12 cellular contexts compared by ENCODE assay signal in the genomic region with DNA sequence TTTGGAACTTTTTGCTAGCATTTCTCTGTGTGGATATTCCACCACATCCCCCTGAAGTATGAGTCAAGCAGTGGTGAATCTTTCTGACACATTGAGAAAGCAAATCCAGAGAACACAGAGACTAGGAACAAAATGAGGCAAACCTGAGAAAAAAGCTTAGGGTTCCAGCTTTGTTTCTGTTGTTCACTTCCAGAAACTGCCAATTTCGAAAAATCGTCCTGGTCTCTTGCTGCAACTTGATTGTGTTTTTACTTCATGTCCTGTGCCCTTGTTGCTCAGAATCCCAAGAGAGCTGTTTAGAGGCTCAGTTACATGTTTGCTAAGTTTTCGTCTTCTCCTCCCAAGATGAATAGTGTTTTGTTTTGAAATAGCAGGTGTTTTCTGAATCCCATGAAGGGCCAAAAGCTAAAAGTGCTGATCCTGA. TPM values are rescaled to one million over a fixed set of nuclear protein-coding genes. Genes with fewer than 3 reads are reported as not detected.
DNase-seq lines count a peak whose midpoint lies in the region; ATAC-seq and TF ChIP-seq lines count a peak whose summit lies in the region.
"Had no signal": no experiment of that assay in that cellular context is flagged by ENCODE, and none has a peak within 500 bp of the region (broad histone marks: within the 10 kb centered on the region; RNA-seq: fewer than 3 reads in every experiment).

No MANE protein-coding gene starts in this region.

- H3K36me3 ChIP-seq in SK-N-SH (replicated peaks in 1 of 2; ENCODE audit: control insufficient read depth in 1 of 2, insufficient read depth in 2 of 2, low read length in 1 of 2) (peaks cover 0 to 4% of the 10 kb centered on the region in 2 experiments), Karpas-422 (ENCODE audit: insufficient read depth, low read length) (0 out of 2 replicates have a peak, but pooled peaks cover 1% of the 10 kb centered on the region)

- no peaks in the 10 kb centered on the region for H3K27me3 Mint-ChIP-seq in nephron progenitor cell (ENCODE audit: low read depth, poor library complexity)

- H3K9me3 Mint-ChIP-seq in nephron progenitor cell, result no peaks in the 10 kb centered on the region

- no peak overlapping the region for H3K4me3 Mint-ChIP-seq in nephron progenitor cell

- H3K36me3 Mint-ChIP-seq in nephron progenitor cell (ENCODE audit: low read depth), result peaks cover 37% of the 10 kb centered on the region

- H3K27ac Mint-ChIP-seq in nephron progenitor cell, result peak overlapping the region; percentile 11

- no peak for TF ChIP-seq RAD21 in SK-N-SH (IDR thresholded peaks at IDR 0.05; ENCODE audit: low read length)

- no peak for DNase-seq in SK-N-SH
- no peak for DNase-seq in Karpas-422
- peak; percentile 37 for DNase-seq in astrocyte of the hippocampus (ENCODE audit: low read depth, low spot score)
- no peak for DNase-seq in nephron progenitor cell
- DNase-seq in NOMO-1 treated with dmso at 0.1 percent for 144 hours (lab: John Stamatoyannopoulos, UW; ENCODE audit: unreplicated experiment), result no peak
- no peak for DNase-seq in hippocampal formation (lab: John Stamatoyannopoulos, UW)
- DNase-seq in NCI-H748 (lab: John Stamatoyannopoulos, UW; ENCODE audit: unreplicated experiment), result no peak
- DNase-seq: amygdala, DMS53, NCI-H345 had no signal

- H3K27me3 ChIP-seq in SK-N-SH (ENCODE audit: insufficient read depth), result no peaks in the 10 kb centered on the region
- no peaks in the 10 kb centered on the region for H3K27me3 ChIP-seq in Karpas-422 (ENCODE audit: low read length)

- no peak overlapping the region for H3K4me3 ChIP-seq in SK-N-SH (ENCODE audit: low read depth in 2 of 2, low read length in 1 of 2)
- H3K4me3 ChIP-seq in Karpas-422 (ENCODE audit: low read length), result peak overlapping the region; percentile 61

- no peak overlapping the region for H2AFZ ChIP-seq in SK-N-SH (ENCODE audit: low read depth)
- H2AFZ ChIP-seq in Karpas-422 (ENCODE audit: low read length), result no peak overlapping the region

- 85% methylated on average over 3 of the region's 3 CpGs for WGBS in SK-N-SH (ENCODE audit: low lambda C conversion rate)

- H3K4me1 Mint-ChIP-seq in nephron progenitor cell, result peaks cover 49% of the 10 kb centered on the region

- CTCF ChIA-PET in SK-N-SH (lab: Yijun Ruan, JAX), result interaction anchor here (0.7 kb wide), 2 partner anchors 12 to 327 kb away, joined by 3 read pairs; no protein-coding TSS in a partner anchor

- H3K27ac ChIP-seq in SK-N-SH (ENCODE audit: low read depth in 2 of 2, low read length in 1 of 2), result peak overlapping the region in 1 of 2 experiments; percentile 25; a peak in 2 of 4 replicates
- peak overlapping the region; percentile 85 for H3K27ac ChIP-seq in Karpas-422 (ENCODE audit: low read length)

- no peak for ATAC-seq in SK-N-SH treated with all-trans-retinoic acid at 6 μM for 48 hours
- ATAC-seq: activated CD4-positive, CD25-positive, alpha-beta regulatory T cell treated with anti-CD3 and anti-CD28 coated beads, Interleukin-2, amount 50 U/mL, for 24 hours had no signal

- H3K4me2 ChIP-seq in SK-N-SH (peak overlapping the region; percentile 42; the same call in 1 of the 2 replicates), Karpas-422 (ENCODE audit: low read depth, low read length, poor library complexity, severe bottlenecking) (peak overlapping the region; percentile 72)

- POLR2A ChIA-PET in SK-N-SH (lab: Yijun Ruan, JAX), result no interaction called here

- H3F3A ChIP-seq in SK-N-SH (replicated peaks; ENCODE audit: insufficient read depth), result peaks cover 7% of the 10 kb centered on the region

- no peak for TF ChIP-seq CTCF in SK-N-SH (IDR thresholded peaks at IDR 0.05)
- no peak for TF ChIP-seq CTCF in nephron progenitor cell (IDR thresholded peaks at IDR 0.05)

- H3K9ac ChIP-seq in SK-N-SH (no peak overlapping the region), Karpas-422 (ENCODE audit: low read length) (peak overlapping the region; percentile 61; the same call in 1 of the 2 replicates)

- H3K9me3 ChIP-seq in SK-N-SH (no peaks in the 10 kb centered on the region), Karpas-422 (ENCODE audit: low read length) (no peaks in the 10 kb centered on the region)

- H3K9me2 ChIP-seq in SK-N-SH, result no peaks in the 10 kb centered on the region
- H3K9me2 ChIP-seq in Karpas-422 (replicated peaks; ENCODE audit: insufficient read depth, low read length), result no peaks in the 10 kb centered on the region

- H3K79me2 ChIP-seq in SK-N-SH (ENCODE audit: insufficient read depth), result peaks cover 98% of the 10 kb centered on the region
- peaks cover 96% of the 10 kb centered on the region for H3K79me2 ChIP-seq in Karpas-422 (ENCODE audit: low read length)

- H4K20me1 ChIP-seq in SK-N-SH (ENCODE audit: insufficient read depth) (peaks cover 20% of the 10 kb centered on the region), Karpas-422 (ENCODE audit: insufficient read depth, low read depth, low read length) (peaks cover 4% of the 10 kb centered on the region; the same call in 1 of the 2 replicates)

- H3K4me1 ChIP-seq in SK-N-SH (ENCODE audit: control insufficient read depth in 1 of 2, insufficient read depth in 2 of 2, low read depth in 1 of 2, low read length in 1 of 2) (peaks cover 0 to 18% of the 10 kb centered on the region in 2 experiments; a peak in 2 of 4 replicates), Karpas-422 (ENCODE audit: low read length) (peaks cover 65% of the 10 kb centered on the region)

- TF ChIP-seq EP300 in SK-N-SH (IDR thresholded peaks at IDR 0.05; ENCODE audit: borderline replicate concordance in 1 of 2, low read depth in 1 of 2, low read length in 1 of 2), result no peak

TF ChIP-seq in SK-N-SH, 30 proteins besides CTCF, POLR2A, EP300 and RAD21:
- TF ChIP-seq MEF2A (IDR thresholded peaks at IDR 0.05; ENCODE audit: borderline replicate concordance, low read depth) (no peak), POLR2AphosphoS5 (IDR thresholded peaks at IDR 0.05; ENCODE audit: low read depth, low read length) (no peak)
- TF ChIP-seq, protein P1, sequence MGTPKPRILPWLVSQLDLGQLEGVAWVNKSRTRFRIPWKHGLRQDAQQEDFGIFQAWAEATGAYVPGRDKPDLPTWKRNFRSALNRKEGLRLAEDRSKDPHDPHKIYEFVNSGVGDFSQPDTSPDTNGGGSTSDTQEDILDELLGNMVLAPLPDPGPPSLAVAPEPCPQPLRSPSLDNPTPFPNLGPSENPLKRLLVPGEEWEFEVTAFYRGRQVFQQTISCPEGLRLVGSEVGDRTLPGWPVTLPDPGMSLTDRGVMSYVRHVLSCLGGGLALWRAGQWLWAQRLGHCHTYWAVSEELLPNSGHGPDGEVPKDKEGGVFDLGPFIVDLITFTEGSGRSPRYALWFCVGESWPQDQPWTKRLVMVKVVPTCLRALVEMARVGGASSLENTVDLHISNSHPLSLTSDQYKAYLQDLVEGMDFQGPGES (IDR thresholded peaks at IDR 0.05; ENCODE audit: low read depth, low read length), result no peak

TF ChIP-seq in SK-N-SH treated with all-trans-retinoic acid at 6 μM for 48 hours, 23 proteins besides CTCF, POLR2A, EP300 and RAD21 (continues in another document):
- TF ChIP-seq SNAI2 (CRISPR knock-in tag; IDR thresholded peaks at IDR 0.05) (no peak), ARNTL (CRISPR knock-in tag; IDR thresholded peaks at IDR 0.05; ENCODE audit: borderline replicate concordance, low read depth) (no peak), OSR1 (CRISPR knock-in tag; IDR thresholded peaks at IDR 0.05) (no peak)
- TF ChIP-seq, protein P2, sequence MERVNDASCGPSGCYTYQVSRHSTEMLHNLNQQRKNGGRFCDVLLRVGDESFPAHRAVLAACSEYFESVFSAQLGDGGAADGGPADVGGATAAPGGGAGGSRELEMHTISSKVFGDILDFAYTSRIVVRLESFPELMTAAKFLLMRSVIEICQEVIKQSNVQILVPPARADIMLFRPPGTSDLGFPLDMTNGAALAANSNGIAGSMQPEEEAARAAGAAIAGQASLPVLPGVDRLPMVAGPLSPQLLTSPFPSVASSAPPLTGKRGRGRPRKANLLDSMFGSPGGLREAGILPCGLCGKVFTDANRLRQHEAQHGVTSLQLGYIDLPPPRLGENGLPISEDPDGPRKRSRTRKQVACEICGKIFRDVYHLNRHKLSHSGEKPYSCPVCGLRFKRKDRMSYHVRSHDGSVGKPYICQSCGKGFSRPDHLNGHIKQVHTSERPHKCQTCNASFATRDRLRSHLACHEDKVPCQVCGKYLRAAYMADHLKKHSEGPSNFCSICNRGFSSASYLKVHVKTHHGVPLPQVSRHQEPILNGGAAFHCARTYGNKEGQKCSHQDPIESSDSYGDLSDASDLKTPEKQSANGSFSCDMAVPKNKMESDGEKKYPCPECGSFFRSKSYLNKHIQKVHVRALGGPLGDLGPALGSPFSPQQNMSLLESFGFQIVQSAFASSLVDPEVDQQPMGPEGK (CRISPR knock-in tag; IDR thresholded peaks at IDR 0.05; ENCODE audit: borderline replicate concordance), result no peak
- TF ChIP-seq, protein P3, sequence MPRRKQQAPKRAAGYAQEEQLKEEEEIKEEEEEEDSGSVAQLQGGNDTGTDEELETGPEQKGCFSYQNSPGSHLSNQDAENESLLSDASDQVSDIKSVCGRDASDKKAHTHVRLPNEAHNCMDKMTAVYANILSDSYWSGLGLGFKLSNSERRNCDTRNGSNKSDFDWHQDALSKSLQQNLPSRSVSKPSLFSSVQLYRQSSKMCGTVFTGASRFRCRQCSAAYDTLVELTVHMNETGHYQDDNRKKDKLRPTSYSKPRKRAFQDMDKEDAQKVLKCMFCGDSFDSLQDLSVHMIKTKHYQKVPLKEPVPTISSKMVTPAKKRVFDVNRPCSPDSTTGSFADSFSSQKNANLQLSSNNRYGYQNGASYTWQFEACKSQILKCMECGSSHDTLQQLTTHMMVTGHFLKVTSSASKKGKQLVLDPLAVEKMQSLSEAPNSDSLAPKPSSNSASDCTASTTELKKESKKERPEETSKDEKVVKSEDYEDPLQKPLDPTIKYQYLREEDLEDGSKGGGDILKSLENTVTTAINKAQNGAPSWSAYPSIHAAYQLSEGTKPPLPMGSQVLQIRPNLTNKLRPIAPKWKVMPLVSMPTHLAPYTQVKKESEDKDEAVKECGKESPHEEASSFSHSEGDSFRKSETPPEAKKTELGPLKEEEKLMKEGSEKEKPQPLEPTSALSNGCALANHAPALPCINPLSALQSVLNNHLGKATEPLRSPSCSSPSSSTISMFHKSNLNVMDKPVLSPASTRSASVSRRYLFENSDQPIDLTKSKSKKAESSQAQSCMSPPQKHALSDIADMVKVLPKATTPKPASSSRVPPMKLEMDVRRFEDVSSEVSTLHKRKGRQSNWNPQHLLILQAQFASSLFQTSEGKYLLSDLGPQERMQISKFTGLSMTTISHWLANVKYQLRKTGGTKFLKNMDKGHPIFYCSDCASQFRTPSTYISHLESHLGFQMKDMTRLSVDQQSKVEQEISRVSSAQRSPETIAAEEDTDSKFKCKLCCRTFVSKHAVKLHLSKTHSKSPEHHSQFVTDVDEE (CRISPR knock-in tag; IDR thresholded peaks at IDR 0.05), result no peak

RNA-seq across cellular contexts. Expression of gene MAP2K1, which starts 13.7 kb away (rescaled TPM):
- 21.8 and 25.5 TPM in 2 replicates for polyA plus RNA-seq in SK-N-SH (2012; rRNA removed)
- 28.9 and 31.6 TPM in 2 replicates for polyA plus RNA-seq in SK-N-SH (2012; cell fraction: cytosol; rRNA removed)
- polyA plus RNA-seq in SK-N-SH (2012; cell fraction: nucleus; rRNA removed), result 18.6 and 23.6 TPM in 2 replicates
- total RNA-seq in Karpas-422 (2014; rRNA removed; shearing (Covaris generic); ENCODE audit: low replicate concordance), result 38.1 and 46.6 TPM in 2 replicates

RNA-seq across cellular contexts. Expression of gene TIPIN, which starts 43.9 kb away (rescaled TPM):
- polyA plus RNA-seq in SK-N-SH (2012; rRNA removed), result 5.7 and 6.0 TPM in 2 replicates
- 9.1 and 12.9 TPM in 2 replicates for polyA plus RNA-seq in SK-N-SH (2012; cell fraction: cytosol; rRNA removed)
- 2.7 and 4.6 TPM in 2 replicates for polyA plus RNA-seq in SK-N-SH (2012; cell fraction: nucleus; rRNA removed)
- 8.4 and 16.5 TPM in 2 replicates for total RNA-seq in Karpas-422 (2014; rRNA removed; shearing (Covaris generic); ENCODE audit: low replicate concordance)
